ENCODE assay signal across 15 cellular contexts in genomic region chr10:86857097-86857825, GRCh38.
DNase-seq lines count a peak whose midpoint lies in the region; ATAC-seq, FAIRE-seq and TF ChIP-seq lines count a peak whose summit lies in the region.
"Had no signal": no experiment of that assay in that cellular context is flagged by ENCODE, and none has a peak within 500 bp of the region (broad histone marks: within the 10 kb centered on the region; RNA-seq: fewer than 3 reads in every experiment).

No MANE protein-coding gene starts in this region.

- TF ChIP-seq CTCF in endothelial cell of umbilical vein (IDR thresholded peaks at IDR 0.05; ENCODE audit: extremely low read depth in 1 of 2, insufficient read depth in 1 of 2, low read depth in 1 of 2, low read length in 2 of 2) (no peak), neural progenitor cell (IDR thresholded peaks at IDR 0.05) (no peak)

- intact Hi-C loops in endothelial cell of umbilical vein (cut with micrococcal nuclease) (no loop called here), sciatic nerve (cut with DNase I) (no loop called here)

- no peaks in the 10 kb centered on the region for H4K20me1 ChIP-seq in endothelial cell of umbilical vein (replicated peaks; ENCODE audit: control insufficient read depth, extremely low read depth, insufficient read depth, low read length)
- peaks cover 16% of the 10 kb centered on the region for H4K20me1 ChIP-seq in neural progenitor cell (ENCODE audit: low read depth)

- H3K27ac Mint-ChIP-seq in neural progenitor cell = no peak overlapping the region
- H3K27ac Mint-ChIP-seq: CD4-positive, alpha-beta memory T cell had no signal

- dilution Hi-C loops in endothelial cell of umbilical vein (cut with MboI; ENCODE audit: extremely low pct_ligation_motif_present, low sequenced_read_pairs) = no loop called here

- DNase-seq in GM12891 (ENCODE audit: insufficient read length, low spot score) (no peak), NCI-H446 treated with DMSO at 0.1 percent for 48 hours (lab: John Stamatoyannopoulos, UW) (peak; percentile 32), endothelial cell of umbilical vein (ENCODE audit: low read depth, low spot score) (peak; percentile 31), neural progenitor cell (ENCODE audit: low spot score) (peak; percentile 36), SK-N-DZ (ENCODE audit: low spot score) (no peak), COR-L47 (lab: John Stamatoyannopoulos, UW) (no peak), NCI-H1417 (lab: John Stamatoyannopoulos, UW) (no peak), sciatic nerve (ENCODE audit: low spot score) (no peak)
- DNase-seq: activated T-cell treated with anti-CD3 and anti-CD28 coated beads, Interleukin-2, amount 50 U/mL, for 4 hours; aorta; CD4-positive, alpha-beta memory T cell; mucosa of descending colon; NCI-H1105; NCI-H82 had no signal

- TF ChIP-seq POLR2A in GM12891 (IDR thresholded peaks at IDR 0.05; ENCODE audit: low read depth, low read length) (no peak), endothelial cell of umbilical vein (IDR thresholded peaks at IDR 0.05; ENCODE audit: low read depth, low read length) (no peak)

- no peak overlapping the region for H2AFZ ChIP-seq in endothelial cell of umbilical vein (ENCODE audit: low read depth, low read length)
- no peak overlapping the region for H2AFZ ChIP-seq in neural progenitor cell (replicated peaks)

- H3K4me2 ChIP-seq in endothelial cell of umbilical vein (ENCODE audit: insufficient read depth, low read length) (no peak overlapping the region), neural progenitor cell (no peak overlapping the region)

- H3K79me2 ChIP-seq in endothelial cell of umbilical vein (ENCODE audit: control insufficient read depth, insufficient read depth, low read length) (no peaks in the 10 kb centered on the region), neural progenitor cell (ENCODE audit: low read depth) (peaks cover 3% of the 10 kb centered on the region)

- H3K4me1 Mint-ChIP-seq in neural progenitor cell = peaks cover 26% of the 10 kb centered on the region
- H3K4me1 Mint-ChIP-seq: CD4-positive, alpha-beta memory T cell had no signal

- H3K9me3 ChIP-seq in endothelial cell of umbilical vein (replicated peaks; ENCODE audit: control insufficient read depth, insufficient read depth, low read length) (no peaks in the 10 kb centered on the region), neural progenitor cell (ENCODE audit: low read depth) (no peaks in the 10 kb centered on the region)
- H3K9me3 ChIP-seq: mucosa of descending colon had no signal

- no TSS peak for BruUV-seq in endothelial cell of umbilical vein (replicated peaks; lab: Mats Ljungman, UMichigan)

- H3K27me3 ChIP-seq in endothelial cell of umbilical vein (ENCODE audit: control insufficient read depth in 2 of 2, insufficient read depth in 2 of 2, low read length in 2 of 2) (peaks cover 11 to 31% of the 10 kb centered on the region in 2 experiments), neural progenitor cell (no peaks in the 10 kb centered on the region)

- H3K4me1 ChIP-seq in endothelial cell of umbilical vein (ENCODE audit: control insufficient read depth, extremely low read depth, insufficient read depth, low read length) (peaks cover 2% of the 10 kb centered on the region), neural progenitor cell (peaks cover 9% of the 10 kb centered on the region)

- peaks cover 26% of the 10 kb centered on the region for H3F3A ChIP-seq in neural progenitor cell (ENCODE audit: low read depth)

- H3K9me1 ChIP-seq in endothelial cell of umbilical vein (replicated peaks; ENCODE audit: control insufficient read depth, extremely low read depth, insufficient read depth, low read length) = no peaks in the 10 kb centered on the region

- POLR2A ChIA-PET in endothelial cell of umbilical vein (lab: Charles Lee) = no interaction called here

- peaks cover 38% of the 10 kb centered on the region for H3K36me3 Mint-ChIP-seq in neural progenitor cell

- peak; percentile 26 for FAIRE-seq in GM12891 (lab: Jason Lieb, UNC)
- FAIRE-seq in endothelial cell of umbilical vein (lab: Jason Lieb, UNC) = peak; percentile 4

- H3K27me3 Mint-ChIP-seq in neural progenitor cell (ENCODE audit: insufficient read depth, low read depth) = no peaks in the 10 kb centered on the region
- H3K27me3 Mint-ChIP-seq: CD4-positive, alpha-beta memory T cell had no signal

- H3K36me3 ChIP-seq in endothelial cell of umbilical vein (ENCODE audit: control insufficient read depth in 2 of 2, extremely low read depth in 1 of 2, insufficient read depth in 2 of 2, low read length in 2 of 2) = no peaks in the 10 kb centered on the region
- H3K36me3 ChIP-seq in neural progenitor cell = peaks cover 9% of the 10 kb centered on the region

- H3K9ac ChIP-seq in endothelial cell of umbilical vein (replicated peaks; ENCODE audit: extremely low read depth, insufficient read depth, low read length) (no peak overlapping the region), neural progenitor cell (no peak overlapping the region)

- H3K27ac ChIP-seq in endothelial cell of umbilical vein (ENCODE audit: insufficient read depth, low read depth, low read length) (no peak overlapping the region), neural progenitor cell (peak overlapping the region; percentile 16)

- H3K4me3 ChIP-seq in endothelial cell of umbilical vein (replicated peaks in 1 of 3; ENCODE audit: insufficient read depth in 1 of 3, low read depth in 1 of 3, low read length in 3 of 3) = no peak overlapping the region
- no peak overlapping the region for H3K4me3 ChIP-seq in neural progenitor cell
- H3K4me3 ChIP-seq: mucosa of descending colon had no signal

- CTCF ChIA-PET in endothelial cell of umbilical vein (lab: Charles Lee) = no interaction called here

- no peak overlapping the region for H3K4me3 Mint-ChIP-seq in neural progenitor cell
- H3K4me3 Mint-ChIP-seq: activated T-cell treated with anti-CD3 and anti-CD28 coated beads, Interleukin-2, amount 50 U/mL, for 4 hours; CD4-positive, alpha-beta memory T cell had no signal

- no peaks in the 10 kb centered on the region for H3K9me3 Mint-ChIP-seq in neural progenitor cell

- ATAC-seq in sciatic nerve = no peak
- ATAC-seq: activated CD4-positive, CD25-positive, alpha-beta regulatory T cell treated with anti-CD3 and anti-CD28 coated beads, Interleukin-2, amount 50 U/mL, for 24 hours; activated T-cell treated with anti-CD3 and anti-CD28 coated beads, Interleukin-2, amount 50 U/mL, for 4 hours; mucosa of descending colon had no signal

TF ChIP-seq in GM12891, 5 proteins besides CTCF, POLR2A, EP300 and RAD21:
- TF ChIP-seq POLR2AphosphoS5 (IDR thresholded peaks at IDR 0.05; ENCODE audit: low read depth, low read length) (no peak), SPI1 (IDR thresholded peaks at IDR 0.05; ENCODE audit: low read depth, low read length) (no peak), PAX5 (IDR thresholded peaks at IDR 0.05; ENCODE audit: insufficient read depth, low read length, severe bottlenecking) (no peak)
TF ChIP-seq in GM12891: peak in this region for 0.

TF ChIP-seq in endothelial cell of umbilical vein, 7 proteins besides CTCF, POLR2A, EP300 and RAD21:
- peak; percentile 24 for TF ChIP-seq GATA2 (IDR thresholded peaks at IDR 0.05; ENCODE audit: insufficient read depth, insufficient read length, low read depth, low read length)
- TF ChIP-seq FOS (IDR thresholded peaks at IDR 0.05; ENCODE audit: borderline replicate concordance, insufficient read depth, low read length) = peak; percentile 41
- no peak for TF ChIP-seq EZH2 (IDR thresholded peaks at IDR 0.05; ENCODE audit: borderline replicate concordance, low read depth, low read length, severe bottlenecking)
- no peak for TF ChIP-seq MYC (IDR thresholded peaks at IDR 0.05; ENCODE audit: low read depth, low read length)
- no peak for TF ChIP-seq JUN (IDR thresholded peaks at IDR 0.05; ENCODE audit: borderline replicate concordance, insufficient read depth, insufficient read length, low read depth)
- TF ChIP-seq, protein P1, sequence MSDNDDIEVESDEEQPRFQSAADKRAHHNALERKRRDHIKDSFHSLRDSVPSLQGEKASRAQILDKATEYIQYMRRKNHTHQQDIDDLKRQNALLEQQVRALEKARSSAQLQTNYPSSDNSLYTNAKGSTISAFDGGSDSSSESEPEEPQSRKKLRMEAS (IDR thresholded peaks at IDR 0.05; ENCODE audit: insufficient read depth, insufficient read length) = no peak

Comparison
In these comparisons a context has a peak if more than half of its experiments do, and no peak if none do; other contexts are left out.
1. DNase-seq: peak in NCI-H446 treated with DMSO at 0.1 percent for 48 hours (single experiment), endothelial cell of umbilical vein (single experiment) and neural progenitor cell (single experiment); none in GM12891 (single experiment), SK-N-DZ (single experiment), COR-L47 (single experiment), NCI-H1417 (0 of 3) and sciatic nerve (single experiment).